Comparison of ENCODE assay signal across 8 cellular contexts in the genomic region with DNA sequence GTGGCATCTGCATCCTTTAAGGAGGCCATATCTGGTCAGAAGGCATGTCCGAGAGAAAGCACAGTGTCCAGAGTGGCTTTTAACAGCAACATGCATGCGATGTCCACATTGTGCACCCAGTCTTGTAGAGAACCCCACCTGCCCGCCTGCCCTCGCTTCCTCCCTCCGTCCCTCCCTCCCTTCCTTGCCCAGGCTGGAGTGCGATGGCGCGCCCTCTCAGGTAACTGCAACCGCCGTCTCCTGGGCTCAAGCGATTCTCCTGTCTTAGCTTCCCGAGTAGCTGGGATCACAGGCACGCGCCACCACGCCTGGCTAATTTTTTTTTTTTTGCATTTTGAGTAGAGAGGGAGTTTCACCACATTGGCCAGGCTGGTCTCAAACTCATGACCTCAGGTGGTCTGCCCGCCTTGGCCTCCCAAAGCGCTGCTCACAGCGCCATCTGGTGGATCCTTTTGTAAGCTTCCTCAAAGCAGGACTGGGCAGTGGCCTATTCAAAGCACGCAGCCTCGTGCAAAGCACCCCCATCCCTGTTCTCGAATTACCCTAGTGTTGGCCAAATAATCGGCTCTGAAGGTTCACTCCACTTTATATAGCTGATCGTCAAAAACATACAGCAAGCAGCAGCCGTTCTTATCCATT.
DNase-seq lines count a peak whose midpoint lies in the region; ATAC-seq and TF ChIP-seq lines count a peak whose summit lies in the region.

No MANE protein-coding gene starts in this region.

- H3K4me3 ChIP-seq in HFF-Myc (replicated peaks; ENCODE audit: low read depth, low read length), result no peak overlapping the region

- ATAC-seq in GM18858 (IDR thresholded peaks at IDR 0.05; ENCODE audit: unreplicated experiment), result no peak

- DNase-seq in HFF-Myc (ENCODE audit: extremely low read depth, low read depth) (no peak), fibroblast of gingiva (ENCODE audit: low read depth) (peak; percentile 14), retina (peak; percentile 7), epidermal melanocyte (ENCODE audit: insufficient read length, low spot score) (no peak), NK-92 (lab: John Stamatoyannopoulos, UW; ENCODE audit: unreplicated experiment) (no peak)
- DNase-seq in activated CD4-positive, alpha-beta T cell treated with anti-CD3 and anti-CD28 coated beads for 48 hours, result peak; percentile 56

- TF ChIP-seq CTCF in C4-2B (conservative IDR thresholded peaks at IDR 0.05) (peak; percentile 70), HFF-Myc (IDR thresholded peaks at IDR 0.05; ENCODE audit: low read depth, low read length, missing control alignments) (peak; percentile 29)

- H3K27ac ChIP-seq in C4-2B, result no peak overlapping the region

Comparison
In these comparisons a context has a peak if more than half of its experiments do, and no peak if none do; other contexts are left out.
1. DNase-seq: peak in activated CD4-positive, alpha-beta T cell treated with anti-CD3 and anti-CD28 coated beads for 48 hours (single experiment), fibroblast of gingiva (single experiment) and retina (single experiment); none in HFF-Myc (single experiment), epidermal melanocyte (single experiment) and NK-92 (single experiment).